ENCODE assay signal across 21 cellular contexts in the genomic region with DNA sequence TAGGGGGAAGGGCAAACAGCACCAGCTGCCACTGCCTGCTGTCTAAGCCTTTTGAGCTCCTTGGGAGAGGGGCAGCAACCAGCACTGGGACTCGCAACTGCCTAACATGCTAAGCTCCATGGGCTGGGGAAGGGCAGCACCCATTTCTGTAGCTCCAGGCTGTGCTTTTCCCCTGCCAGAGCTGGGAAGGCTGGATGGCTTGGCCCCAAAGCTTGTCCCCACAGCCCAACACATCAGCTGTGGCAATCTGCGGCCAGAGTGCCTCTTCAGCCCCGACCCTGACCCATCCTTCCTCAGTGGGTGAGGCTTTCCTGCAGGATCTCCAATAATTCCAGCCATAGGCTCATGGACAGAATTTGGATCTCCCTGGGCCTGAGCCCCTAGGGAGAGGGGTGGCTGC.
A peak's percentile ranks its signal among the peaks of the same experiment; 100 is the strongest.
DNase-seq lines count a peak whose midpoint lies in the region; FAIRE-seq and TF ChIP-seq lines count a peak whose summit lies in the region.
"Had no signal": no experiment of that assay in that cellular context is flagged by ENCODE, and none has a peak within 500 bp of the region (broad histone marks: within the 10 kb centered on the region; RNA-seq: fewer than 3 reads in every experiment).

No MANE protein-coding gene starts in this region.

- H3K27ac ChIP-seq in kidney (ENCODE audit: low read depth in 2 of 2, low read length in 2 of 2) (no peak overlapping the region), spleen (no peak overlapping the region), caudate nucleus (ENCODE audit: low read depth, low read length) (no peak overlapping the region)
- H3K27ac ChIP-seq: 22Rv1, BLaER1, C4-2B had no signal

- peak; percentile 83 to 95 for DNase-seq in NCI-H524 (lab: John Stamatoyannopoulos, UW)
- peak; percentile 20 for DNase-seq in NCI-H82 treated with DMSO at 0.1 percent for 48 hours (lab: John Stamatoyannopoulos, UW; ENCODE audit: unreplicated experiment)
- peak; percentile 41 for DNase-seq in kidney
- peak; percentile 59 for DNase-seq in spleen
- no peak for DNase-seq in HFFc6
- no peak for DNase-seq in activated T-helper 1 cell treated with anti-CD3 and anti-CD28 coated beads, Interleukin-12 subunit alpha, Interleukin-12 subunit beta, Interleukin-2, Interleukin-4 antibody, amounts not matched to agents 30 ng/mL and 10 ng/mL and 1 ng/mL, durations not matched to agents 14 hours and 24 hours and 36 hours (ENCODE audit: low spot score)
- DNase-seq in caudate nucleus (lab: John Stamatoyannopoulos, UW) = no peak
- DNase-seq: Caco-2; CD4-positive, CD25-positive, alpha-beta regulatory T cell; CD8-positive, alpha-beta T cell; DMS153; DND-41; H9 had no signal

- no peaks in the 10 kb centered on the region for H3K4me1 Mint-ChIP-seq in HFFc6 (ENCODE audit: low read depth)
- no peaks in the 10 kb centered on the region for H3K4me1 Mint-ChIP-seq in activated T-helper 1 cell treated with anti-CD3 and anti-CD28 coated beads, Interleukin-12 subunit alpha, Interleukin-12 subunit beta, Interleukin-2, Interleukin-4 antibody, amounts not matched to agents 30 ng/mL and 10 ng/mL and 1 ng/mL, durations not matched to agents 14 hours and 24 hours and 36 hours (ENCODE audit: low read depth)
- H3K4me1 Mint-ChIP-seq: B cell; CD4-positive, CD25-positive, alpha-beta regulatory T cell; GM23338 had no signal

- FAIRE-seq in kidney (lab: Jason Lieb, UNC) = no peak
- FAIRE-seq: A204.1, G401.6, GM12892 had no signal

- no peak overlapping the region for H3K27ac Mint-ChIP-seq in HFFc6
- no peak overlapping the region for H3K27ac Mint-ChIP-seq in activated T-helper 1 cell treated with anti-CD3 and anti-CD28 coated beads, Interleukin-12 subunit alpha, Interleukin-12 subunit beta, Interleukin-2, Interleukin-4 antibody, amounts not matched to agents 30 ng/mL and 10 ng/mL and 1 ng/mL, durations not matched to agents 14 hours and 24 hours and 36 hours
- H3K27ac Mint-ChIP-seq: B cell; CD4-positive, CD25-positive, alpha-beta regulatory T cell; CD8-positive, alpha-beta T cell; GM23338; H9 had no signal

- WGBS in spleen, 5 donors = 70 to 86% (median 76%) methylated on average over 2 to 3 of the region's 3 CpGs

- H3K4me3 ChIP-seq in kidney (ENCODE audit: low read length in 2 of 2) (no peak overlapping the region), spleen (no peak overlapping the region)
- H3K4me3 ChIP-seq: BLaER1, GM23338 had no signal

- H3K9me3 ChIP-seq in kidney (ENCODE audit: control insufficient read depth in 1 of 2, low read length in 2 of 2) = no peaks in the 10 kb centered on the region
- H3K9me3 ChIP-seq in spleen = peaks cover 0 to 53% (median 22%) of the 10 kb centered on the region in 8 donors
- H3K9me3 ChIP-seq: Caco-2 had no signal

- no peak for TF ChIP-seq POLR2A in spleen (IDR thresholded peaks at IDR 0.05)

- peaks cover 4% of the 10 kb centered on the region for H3K27me3 Mint-ChIP-seq in HFFc6 (ENCODE audit: insufficient read depth)
- no peaks in the 10 kb centered on the region for H3K27me3 Mint-ChIP-seq in activated T-helper 1 cell treated with anti-CD3 and anti-CD28 coated beads, Interleukin-12 subunit alpha, Interleukin-12 subunit beta, Interleukin-2, Interleukin-4 antibody, amounts not matched to agents 30 ng/mL and 10 ng/mL and 1 ng/mL, durations not matched to agents 14 hours and 24 hours and 36 hours (ENCODE audit: insufficient read depth)
- H3K27me3 Mint-ChIP-seq: B cell; CD4-positive, CD25-positive, alpha-beta regulatory T cell had no signal

- H3K4me1 ChIP-seq in kidney (ENCODE audit: control insufficient read depth in 1 of 2, insufficient read depth in 1 of 2, low read depth in 1 of 2, low read length in 2 of 2) = no peaks in the 10 kb centered on the region
- H3K4me1 ChIP-seq in spleen = no peaks in the 10 kb centered on the region
- H3K4me1 ChIP-seq: BLaER1, Caco-2 had no signal

- H3K36me3 Mint-ChIP-seq in HFFc6 (ENCODE audit: low read depth) = no peaks in the 10 kb centered on the region
- no peaks in the 10 kb centered on the region for H3K36me3 Mint-ChIP-seq in activated T-helper 1 cell treated with anti-CD3 and anti-CD28 coated beads, Interleukin-12 subunit alpha, Interleukin-12 subunit beta, Interleukin-2, Interleukin-4 antibody, amounts not matched to agents 30 ng/mL and 10 ng/mL and 1 ng/mL, durations not matched to agents 14 hours and 24 hours and 36 hours (ENCODE audit: low read depth)
- H3K36me3 Mint-ChIP-seq: CD4-positive, CD25-positive, alpha-beta regulatory T cell; CD8-positive, alpha-beta T cell had no signal

- no peak overlapping the region for H3K4me3 Mint-ChIP-seq in HFFc6
- no peak overlapping the region for H3K4me3 Mint-ChIP-seq in activated T-helper 1 cell treated with anti-CD3 and anti-CD28 coated beads, Interleukin-12 subunit alpha, Interleukin-12 subunit beta, Interleukin-2, Interleukin-4 antibody, amounts not matched to agents 30 ng/mL and 10 ng/mL and 1 ng/mL, durations not matched to agents 14 hours and 24 hours and 36 hours
- H3K4me3 Mint-ChIP-seq: B cell; CD4-positive, CD25-positive, alpha-beta regulatory T cell; CD8-positive, alpha-beta T cell; GM23338; H9 had no signal

- H3K36me3 ChIP-seq in kidney (ENCODE audit: control insufficient read depth in 1 of 2, insufficient read depth in 2 of 2, low read length in 2 of 2) = no peaks in the 10 kb centered on the region
- no peaks in the 10 kb centered on the region for H3K36me3 ChIP-seq in spleen
- H3K36me3 ChIP-seq: BLaER1 had no signal

- TF ChIP-seq CTCF in kidney (IDR thresholded peaks at IDR 0.05; ENCODE audit: borderline replicate concordance, extremely low read depth, insufficient read depth) (no peak), spleen (IDR thresholded peaks at IDR 0.05 in 8 of 11, conservative IDR thresholded peaks at IDR 0.05 in 3 of 11) (no peak), HFFc6 (IDR thresholded peaks at IDR 0.05) (no peak)

- intact Hi-C loops in kidney (cut with DNase I) = no loop called here
- intact Hi-C loops in spleen (cut with DNase I; ENCODE audit: low total_unique reads) = no loop called here
- intact Hi-C loops in activated T-helper 1 cell treated with anti-CD3 and anti-CD28 coated beads, Interleukin-12 subunit alpha, Interleukin-12 subunit beta, Interleukin-2, Interleukin-4 antibody, amounts not matched to agents 30 ng/mL and 10 ng/mL and 1 ng/mL, durations not matched to agents 14 hours and 24 hours and 36 hours (cut with micrococcal nuclease) = no loop called here

- no peaks in the 10 kb centered on the region for H3K27me3 ChIP-seq in spleen (replicated peaks in 1 of 7)
- H3K27me3 ChIP-seq: BLaER1 had no signal

- peaks cover 26% of the 10 kb centered on the region for H3K9me3 Mint-ChIP-seq in HFFc6
- H3K9me3 Mint-ChIP-seq in activated T-helper 1 cell treated with anti-CD3 and anti-CD28 coated beads, Interleukin-12 subunit alpha, Interleukin-12 subunit beta, Interleukin-2, Interleukin-4 antibody, amounts not matched to agents 30 ng/mL and 10 ng/mL and 1 ng/mL, durations not matched to agents 14 hours and 24 hours and 36 hours = peaks cover 17% of the 10 kb centered on the region

- no peak overlapping the region for H3K9ac ChIP-seq in kidney (ENCODE audit: low read length in 2 of 2)
- H3K9ac ChIP-seq: BLaER1 had no signal

Comparison
In these comparisons a context has a peak if more than half of its experiments do, and no peak if none do; other contexts are left out.
1. DNase-seq: peak in NCI-H524 (2 of 2), NCI-H82 treated with DMSO at 0.1 percent for 48 hours (single experiment), kidney (single experiment) and spleen (single experiment); none in HFFc6 (single experiment), activated T-helper 1 cell treated with anti-CD3 and anti-CD28 coated beads, Interleukin-12 subunit alpha, Interleukin-12 subunit beta, Interleukin-2, Interleukin-4 antibody, amounts not matched to agents 30 ng/mL and 10 ng/mL and 1 ng/mL, durations not matched to agents 14 hours and 24 hours and 36 hours (single experiment) and caudate nucleus (0 of 61).